8 cellular contexts compared by ENCODE assay signal in the genomic region with DNA sequence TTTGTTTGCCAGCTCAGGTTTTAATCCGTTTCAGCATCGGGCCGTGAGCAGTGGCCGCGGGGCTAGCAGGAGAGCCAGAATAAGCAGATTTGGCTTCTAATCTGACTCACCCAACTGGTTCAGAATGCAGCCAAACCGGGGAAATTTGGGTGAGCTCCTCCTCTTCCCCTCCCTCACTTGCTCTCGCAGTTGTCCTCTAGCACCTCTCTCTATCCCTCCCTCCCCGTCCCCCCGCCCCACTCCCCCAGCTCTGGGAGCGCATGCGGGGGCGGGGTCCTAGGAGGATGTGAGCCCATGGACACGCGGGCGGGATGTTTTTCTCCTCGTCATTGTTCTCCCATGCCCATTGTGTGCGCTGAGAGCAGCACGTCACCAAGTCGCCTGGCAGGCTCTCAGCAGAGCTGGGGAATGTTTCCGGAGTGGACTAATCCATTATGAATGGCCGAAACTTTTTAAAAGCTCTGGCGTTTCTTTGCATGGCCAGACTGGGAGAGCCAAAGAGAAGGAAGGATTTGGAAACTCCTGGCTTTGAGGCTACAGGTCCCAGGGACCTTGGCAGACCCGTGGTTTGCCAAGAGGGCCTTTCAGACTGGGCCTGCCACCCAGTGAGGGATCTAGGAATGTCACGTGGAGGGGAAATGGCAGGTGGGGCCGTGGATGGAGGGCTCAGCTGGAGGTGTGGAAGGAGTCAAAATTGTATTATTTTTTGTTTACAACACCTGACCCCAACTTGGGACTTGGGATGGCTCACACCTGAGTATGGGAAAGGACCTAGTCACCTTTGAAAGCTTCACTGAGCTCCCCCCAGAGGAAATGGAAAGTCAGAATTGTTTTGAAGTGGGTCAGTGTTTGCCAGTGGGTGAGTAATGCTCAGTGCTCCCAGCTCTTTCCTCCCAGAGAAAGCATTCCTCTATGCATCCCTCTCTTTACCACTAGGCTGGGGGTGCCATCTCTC. TPM values are rescaled to one million over a fixed set of nuclear protein-coding genes. Genes with fewer than 3 reads are reported as not detected.
DNase-seq lines count a peak whose midpoint lies in the region; ATAC-seq lines count a peak whose summit lies in the region.

No MANE protein-coding gene starts in this region.

- H3K4me1 ChIP-seq in ES-I3 (ENCODE audit: insufficient read depth, low read length): no peaks in the 10 kb centered on the region; the same call in 1 of the 2 replicates

- H3K9me3 Mint-ChIP-seq in activated naive CD8-positive, alpha-beta T cell (ENCODE audit: low read depth): no peaks in the 10 kb centered on the region

- H3K36me3 ChIP-seq in ES-I3 (ENCODE audit: insufficient read depth, low read length): no peaks in the 10 kb centered on the region

- peaks cover 14% of the 10 kb centered on the region for H3K27me3 Mint-ChIP-seq in activated naive CD8-positive, alpha-beta T cell

- peak; percentile 35 for DNase-seq in NCI-H1436 treated with DMSO at 0.1 percent for 48 hours (lab: John Stamatoyannopoulos, UW)
- DNase-seq in Right ventricle myocardium inferior (ENCODE audit: missing footprints): peak; percentile 83
- peak in 51 of 56 donors; percentile 23 to 92 (median 74) for DNase-seq in nucleus accumbens (lab: John Stamatoyannopoulos, UW)

- H3K27ac Mint-ChIP-seq in activated naive CD8-positive, alpha-beta T cell: no peak overlapping the region

- ATAC-seq in Right ventricle myocardium inferior (peak; percentile 85), HG03565 (IDR thresholded peaks at IDR 0.05; ENCODE audit: unreplicated experiment) (no peak), HG03521 (IDR thresholded peaks at IDR 0.05; ENCODE audit: unreplicated experiment) (no peak), GM21619 (IDR thresholded peaks at IDR 0.05; ENCODE audit: unreplicated experiment) (no peak)

- H3K4me3 Mint-ChIP-seq in activated naive CD8-positive, alpha-beta T cell: peak overlapping the region; percentile 22

- H3K36me3 Mint-ChIP-seq in activated naive CD8-positive, alpha-beta T cell: peaks cover 3% of the 10 kb centered on the region

- no peaks in the 10 kb centered on the region for H3K9me3 ChIP-seq in ES-I3 (ENCODE audit: control insufficient read depth, insufficient read depth, low read length)

- H3K9ac ChIP-seq in ES-I3 (ENCODE audit: low read depth, low read length): peak overlapping the region; percentile 52

- H3K4me1 Mint-ChIP-seq in activated naive CD8-positive, alpha-beta T cell (ENCODE audit: low read depth): peaks cover 9% of the 10 kb centered on the region

- intact Hi-C loops in Right ventricle myocardium inferior (cut with DNase I): loop anchor here (5.0 kb wide), 1 partner anchor 39 kb away; no protein-coding TSS in a partner anchor

RNA-seq across cellular contexts. Expression of gene CDK18, which starts 39.2 kb away (rescaled TPM):
- 180 TPM for total RNA-seq in Right ventricle myocardium inferior
